8 cellular contexts compared by ENCODE assay signal in genomic region chr22:37484115-37485005, GRCh38. TPM values are rescaled to one million over a fixed set of nuclear protein-coding genes. Genes with fewer than 3 reads are reported as not detected.
DNase-seq lines count a peak whose midpoint lies in the region; ATAC-seq and TF ChIP-seq lines count a peak whose summit lies in the region.

No MANE protein-coding gene starts in this region.

- no peaks in the 10 kb centered on the region for H3K27me3 ChIP-seq in CD8-positive, alpha-beta memory T cell (ENCODE audit: insufficient read depth, low read length, poor library complexity, severe bottlenecking)
- H3K27me3 ChIP-seq in HL-60 (ENCODE audit: insufficient read depth, poor library complexity, severe bottlenecking) (no peaks in the 10 kb centered on the region), parathyroid adenoma (ENCODE audit: control insufficient read depth, insufficient read depth, low read length) (no peaks in the 10 kb centered on the region), thyroid gland (no peaks in the 10 kb centered on the region)

- H3K27ac Mint-ChIP-seq in CD8-positive, alpha-beta memory T cell, result peak overlapping the region; percentile 89 to 99 (median 98)
- H3K27ac Mint-ChIP-seq in activated CD4-positive, alpha-beta T cell treated with anti-CD3 and anti-CD28 coated beads, Interleukin-2, amount 10 ng/mL, durations not matched to agents 24 days and 14 days, result peak overlapping the region; percentile 96

- WGBS in thyroid gland, 2 donors, result 70 to 71% methylated on average over 17 to 23 of the region's 35 CpGs

- H3K4me3 ChIP-seq in CD8-positive, alpha-beta memory T cell (ENCODE audit: low read length), result peak overlapping the region; percentile 95
- H3K4me3 ChIP-seq in HL-60 (replicated peaks; ENCODE audit: insufficient read depth, low read length), result peak overlapping the region; percentile 65
- peak overlapping the region; percentile 0 for H3K4me3 ChIP-seq in parathyroid adenoma (ENCODE audit: low read depth, low read length)
- no peak overlapping the region for H3K4me3 ChIP-seq in thyroid gland (replicated peaks in 1 of 3)

- no peak overlapping the region for H3K4me2 ChIP-seq in parathyroid adenoma (ENCODE audit: low read length)

- no peaks in the 10 kb centered on the region for H3K79me2 ChIP-seq in parathyroid adenoma

- intact Hi-C loops in activated CD4-positive, alpha-beta T cell treated with anti-CD3 and anti-CD28 coated beads, Interleukin-2, amount 10 ng/mL, durations not matched to agents 24 days and 14 days (cut with micrococcal nuclease), result loop anchor here (1.0 kb wide), 1 partner anchor 123 kb away; no protein-coding TSS in a partner anchor
- intact Hi-C loops in thyroid gland (cut with DNase I), result no loop called here

- peak overlapping the region; percentile 76 for H3K27ac ChIP-seq in CD8-positive, alpha-beta memory T cell (ENCODE audit: low read depth, low read length)
- peak overlapping the region; percentile 98 for H3K27ac ChIP-seq in HL-60 (replicated peaks)
- H3K27ac ChIP-seq in parathyroid adenoma, result peak overlapping the region; percentile 39
- H3K27ac ChIP-seq in thyroid gland, result peak overlapping the region; percentile 65 to 73 (median 67)

- TF ChIP-seq POLR2A in thyroid gland (IDR thresholded peaks at IDR 0.05), result no peak

- DNase-seq in CD8-positive, alpha-beta memory T cell, result peak; percentile 68 to 89 (median 81)
- DNase-seq in HL-60 (ENCODE audit: low read depth in 1 of 2, low spot score in 1 of 2), result peak; percentile 96 to 97
- DNase-seq in activated CD4-positive, alpha-beta T cell treated with anti-CD3 and anti-CD28 coated beads, Interleukin-2, amount 10 ng/mL, durations not matched to agents 24 days and 14 days, result peak; percentile 95
- DNase-seq in effector CD4-positive, alpha-beta T cell, result peak; percentile 68
- peak; percentile 50 to 58 for DNase-seq in thyroid gland
- no peak for DNase-seq in kidney tubule cell (ENCODE audit: low spot score)

- no peak overlapping the region for H3K9ac ChIP-seq in parathyroid adenoma

- peaks cover 53 to 73% (median 56%) of the 10 kb centered on the region in 3 donors for H3K4me1 Mint-ChIP-seq in CD8-positive, alpha-beta memory T cell
- peaks cover 43% of the 10 kb centered on the region for H3K4me1 Mint-ChIP-seq in activated CD4-positive, alpha-beta T cell treated with anti-CD3 and anti-CD28 coated beads, Interleukin-2, amount 10 ng/mL, durations not matched to agents 24 days and 14 days

- TF ChIP-seq CTCF in HL-60 (IDR thresholded peaks at IDR 0.05; ENCODE audit: insufficient read depth, low read length) (no peak), parathyroid adenoma (IDR thresholded peaks at IDR 0.05) (no peak), thyroid gland (IDR thresholded peaks at IDR 0.05) (no peak)

- POLR2A ChIA-PET in CD8-positive, alpha-beta memory T cell (lab: Charles Lee), result interaction anchor here (0.6 to 1.5 kb wide), 7 partner anchors 10 to 168 kb away, joined by 3 to 9 read pairs (median 4); no protein-coding TSS in a partner anchor

- H3K36me3 ChIP-seq in CD8-positive, alpha-beta memory T cell (ENCODE audit: insufficient read depth, low read length), result peaks cover 22% of the 10 kb centered on the region
- no peaks in the 10 kb centered on the region for H3K36me3 ChIP-seq in parathyroid adenoma (ENCODE audit: control insufficient read depth, insufficient read depth, low read length)
- no peaks in the 10 kb centered on the region for H3K36me3 ChIP-seq in thyroid gland

- peaks cover 63% of the 10 kb centered on the region for H3K4me1 ChIP-seq in CD8-positive, alpha-beta memory T cell (ENCODE audit: insufficient read depth, low read length)
- H3K4me1 ChIP-seq in parathyroid adenoma, result no peaks in the 10 kb centered on the region
- H3K4me1 ChIP-seq in thyroid gland, result peaks cover 9 to 26% of the 10 kb centered on the region in 2 donors

- no peak for ATAC-seq in HG03520 (IDR thresholded peaks at IDR 0.05; ENCODE audit: unreplicated experiment)

- peaks cover 3 to 63% (median 5%) of the 10 kb centered on the region in 3 donors for H3K36me3 Mint-ChIP-seq in CD8-positive, alpha-beta memory T cell
- H3K36me3 Mint-ChIP-seq in activated CD4-positive, alpha-beta T cell treated with anti-CD3 and anti-CD28 coated beads, Interleukin-2, amount 10 ng/mL, durations not matched to agents 24 days and 14 days (ENCODE audit: low read depth), result peaks cover 40% of the 10 kb centered on the region

- H2AFZ ChIP-seq in parathyroid adenoma, result no peak overlapping the region

- H3K27me3 Mint-ChIP-seq in CD8-positive, alpha-beta memory T cell, result no peaks in the 10 kb centered on the region
- no peaks in the 10 kb centered on the region for H3K27me3 Mint-ChIP-seq in activated CD4-positive, alpha-beta T cell treated with anti-CD3 and anti-CD28 coated beads, Interleukin-2, amount 10 ng/mL, durations not matched to agents 24 days and 14 days

- CTCF ChIA-PET in CD8-positive, alpha-beta memory T cell (lab: Charles Lee), result interaction anchor here (1.0 to 3.7 kb wide), 5 partner anchors 12 to 123 kb away, joined by 3 to 24 read pairs (median 9); partner anchors contain the start of gene GGA1

- H3K4me3 Mint-ChIP-seq in CD8-positive, alpha-beta memory T cell, result peak overlapping the region; percentile 90 to 98 (median 94)
- H3K4me3 Mint-ChIP-seq in activated CD4-positive, alpha-beta T cell treated with anti-CD3 and anti-CD28 coated beads, Interleukin-2, amount 10 ng/mL, durations not matched to agents 24 days and 14 days, result peak overlapping the region; percentile 94

- no peaks in the 10 kb centered on the region for H3K9me3 Mint-ChIP-seq in CD8-positive, alpha-beta memory T cell
- H3K9me3 Mint-ChIP-seq in activated CD4-positive, alpha-beta T cell treated with anti-CD3 and anti-CD28 coated beads, Interleukin-2, amount 10 ng/mL, durations not matched to agents 24 days and 14 days, result no peaks in the 10 kb centered on the region

- H3K9me3 ChIP-seq in CD8-positive, alpha-beta memory T cell (ENCODE audit: low read length), result no peaks in the 10 kb centered on the region
- H3K9me3 ChIP-seq in parathyroid adenoma (ENCODE audit: control insufficient read depth, low read length) (no peaks in the 10 kb centered on the region), thyroid gland (no peaks in the 10 kb centered on the region)

RNA-seq across cellular contexts. Expression of gene MFNG, which starts 1.8 kb away (rescaled TPM):
- total RNA-seq in CD8-positive, alpha-beta memory T cell, result 100 to 1,000 TPM; 162 to 171 TPM
- 323 TPM for polyA plus RNA-seq in CD8-positive, alpha-beta memory T cell
- total RNA-seq in activated CD4-positive, alpha-beta T cell treated with anti-CD3 and anti-CD28 coated beads, Interleukin-2, amount 10 ng/mL, durations not matched to agents 24 days and 14 days, result 207 and 231 TPM in 2 replicates
- total RNA-seq in thyroid gland, result 10 to 100 TPM; 15.2 to 30.6 (median 19.2) TPM

RNA-seq across cellular contexts. Expression of gene CARD10, which starts 34.9 kb away (rescaled TPM):
- total RNA-seq in CD8-positive, alpha-beta memory T cell, result under 1 TPM; 0.29 to 0.31 TPM
- polyA plus RNA-seq in CD8-positive, alpha-beta memory T cell, result 1.0 TPM
- total RNA-seq in activated CD4-positive, alpha-beta T cell treated with anti-CD3 and anti-CD28 coated beads, Interleukin-2, amount 10 ng/mL, durations not matched to agents 24 days and 14 days, result not detected in 2 replicates
- total RNA-seq in thyroid gland, result 10 to 100 TPM in 3 of 4 donors, 1 to 10 TPM in 1; 6.5 to 17.3 (median 11.0) TPM

RNA-seq across cellular contexts. Expression of gene ELFN2, which starts 57.1 kb away (rescaled TPM):
- under 1 TPM; 0.09 to 0.20 TPM for total RNA-seq in CD8-positive, alpha-beta memory T cell
- 0.02 TPM for polyA plus RNA-seq in CD8-positive, alpha-beta memory T cell
- total RNA-seq in activated CD4-positive, alpha-beta T cell treated with anti-CD3 and anti-CD28 coated beads, Interleukin-2, amount 10 ng/mL, durations not matched to agents 24 days and 14 days, result 0.07 and 0.09 TPM in 2 replicates
- under 1 TPM in 1 of 4 donors, not detected in 3; 0.05 TPM for total RNA-seq in thyroid gland

Comparison
In these comparisons a context has a peak if more than half of its experiments do, and no peak if none do; other contexts are left out.
1. H3K27ac ChIP-seq: peak in every context shown above with its lines; median percentile 98 in HL-60; 76 in CD8-positive, alpha-beta memory T cell; 67 in thyroid gland; 39 in parathyroid adenoma.
2. H3K4me3 ChIP-seq: peak in CD8-positive, alpha-beta memory T cell (single experiment), HL-60 (single experiment) and parathyroid adenoma (single experiment); none in thyroid gland (0 of 3).